11 cellular contexts compared by ENCODE assay signal in the genomic region with DNA sequence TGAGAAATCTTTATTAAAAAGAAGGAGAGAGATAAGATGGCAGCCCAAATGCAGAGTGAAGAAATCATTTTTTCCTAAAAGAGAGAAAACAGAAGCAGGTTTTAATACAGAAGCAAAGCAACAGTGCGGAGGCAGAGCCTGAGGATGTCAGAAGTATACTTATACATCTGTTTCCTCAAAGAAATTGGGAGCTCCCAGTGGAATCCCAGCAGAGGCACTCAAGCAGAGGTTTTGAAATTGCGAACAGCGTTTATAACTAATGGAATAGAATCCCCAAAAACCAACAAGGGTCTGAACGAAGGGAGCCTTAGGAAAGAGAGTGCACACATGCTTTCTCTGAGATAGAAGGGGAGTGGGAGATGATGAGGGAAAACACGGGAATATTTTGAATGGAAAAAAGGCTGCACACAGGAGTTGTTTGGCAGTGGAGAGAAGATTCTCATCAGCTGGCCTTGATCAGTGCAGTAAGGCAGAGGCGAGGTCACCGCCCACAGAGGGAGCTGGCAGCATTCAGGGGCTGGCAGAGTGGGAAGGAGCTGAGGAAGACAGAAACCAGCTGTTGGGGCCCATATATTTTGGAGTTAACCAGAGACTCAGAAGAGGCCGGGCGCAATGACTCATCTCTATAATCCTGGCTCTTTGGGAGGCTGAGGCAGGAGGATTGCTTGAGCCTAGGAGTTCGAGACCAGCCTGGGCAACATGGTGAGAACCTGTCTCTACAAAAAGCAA. TPM values are rescaled to one million over a fixed set of nuclear protein-coding genes. Genes with fewer than 3 reads are reported as not detected.
A peak's percentile ranks its signal among the peaks of the same experiment; 100 is the strongest.
DNase-seq lines count a peak whose midpoint lies in the region; ATAC-seq and TF ChIP-seq lines count a peak whose summit lies in the region.
"Had no signal": no experiment of that assay in that cellular context is flagged by ENCODE, and none has a peak within 500 bp of the region (broad histone marks: within the 10 kb centered on the region; RNA-seq: fewer than 3 reads in every experiment).

No MANE protein-coding gene starts in this region.

- peaks cover 68% of the 10 kb centered on the region for H3K4me1 Mint-ChIP-seq in T-helper 1 cell treated with Interleukin-12 subunit alpha and Interleukin-12 subunit beta and Interleukin-4 antibody, amounts not matched to agents 30 μg/mL and 1 μg/mL, for 36 hours (ENCODE audit: low read depth)
- peaks cover 11% of the 10 kb centered on the region for H3K4me1 Mint-ChIP-seq in stimulated activated memory B cell treated with anti-CD40 and anti-IgM and Interleukin-4, amounts not matched to agents 10 μg/mL and 1 μg/mL and 100 μg/mL, for 72 hours

- H3K9me3 Mint-ChIP-seq in T-helper 1 cell treated with Interleukin-12 subunit alpha and Interleukin-12 subunit beta and Interleukin-4 antibody, amounts not matched to agents 30 μg/mL and 1 μg/mL, for 36 hours: peaks cover 5% of the 10 kb centered on the region
- peaks cover 2% of the 10 kb centered on the region for H3K9me3 Mint-ChIP-seq in stimulated activated memory B cell treated with anti-CD40 and anti-IgM and Interleukin-4, amounts not matched to agents 10 μg/mL and 1 μg/mL and 100 μg/mL, for 72 hours

- H3K27ac Mint-ChIP-seq in T-helper 1 cell treated with Interleukin-12 subunit alpha and Interleukin-12 subunit beta and Interleukin-4 antibody, amounts not matched to agents 30 μg/mL and 1 μg/mL, for 36 hours: peak overlapping the region; percentile 60
- H3K27ac Mint-ChIP-seq in stimulated activated memory B cell treated with anti-CD40 and anti-IgM and Interleukin-4, amounts not matched to agents 10 μg/mL and 1 μg/mL and 100 μg/mL, for 72 hours: no peak overlapping the region
- H3K27ac Mint-ChIP-seq: CD14-positive monocyte had no signal

- TF ChIP-seq CTCF in heart left ventricle (IDR thresholded peaks at IDR 0.05): no peak

- H3K27me3 Mint-ChIP-seq in T-helper 1 cell treated with Interleukin-12 subunit alpha and Interleukin-12 subunit beta and Interleukin-4 antibody, amounts not matched to agents 30 μg/mL and 1 μg/mL, for 36 hours (ENCODE audit: low read depth): no peaks in the 10 kb centered on the region
- peaks cover 37% of the 10 kb centered on the region for H3K27me3 Mint-ChIP-seq in stimulated activated memory B cell treated with anti-CD40 and anti-IgM and Interleukin-4, amounts not matched to agents 10 μg/mL and 1 μg/mL and 100 μg/mL, for 72 hours

- DNase-seq in Right ventricle myocardium inferior (ENCODE audit: missing footprints) (peak; percentile 81), cardiac septum (ENCODE audit: low spot score) (no peak), heart left ventricle (peak; percentile 57 to 86 (median 76)), stromal cell of bone marrow (ENCODE audit: low read depth) (peak; percentile 37)
- DNase-seq: NCI-H1930 had no signal

- no peak overlapping the region for H3K4me3 Mint-ChIP-seq in T-helper 1 cell treated with Interleukin-12 subunit alpha and Interleukin-12 subunit beta and Interleukin-4 antibody, amounts not matched to agents 30 μg/mL and 1 μg/mL, for 36 hours
- no peak overlapping the region for H3K4me3 Mint-ChIP-seq in stimulated activated memory B cell treated with anti-CD40 and anti-IgM and Interleukin-4, amounts not matched to agents 10 μg/mL and 1 μg/mL and 100 μg/mL, for 72 hours
- H3K4me3 Mint-ChIP-seq: CD14-positive monocyte had no signal

- H3K9me3 ChIP-seq in heart left ventricle: no peaks in the 10 kb centered on the region

- TF ChIP-seq POLR2A in heart left ventricle (IDR thresholded peaks at IDR 0.05): no peak

- intact Hi-C loops in Right ventricle myocardium inferior (cut with DNase I) (no loop called here), cardiac septum (cut with DNase I) (loop anchor here (5.0 kb wide), 1 partner anchor 58 kb away; the partner anchor contains the start of gene PPFIBP1), heart left ventricle (cut with DNase I) (no loop called here)

- H3K27me3 ChIP-seq in heart left ventricle: no peaks in the 10 kb centered on the region

- WGBS in heart left ventricle, 4 donors: 68 to 77% (median 73%) methylated on average over 10 of the region's 10 CpGs

- no peaks in the 10 kb centered on the region for H3K36me3 ChIP-seq in heart left ventricle

- H3K27ac ChIP-seq in heart left ventricle: peak overlapping the region in 6 of 12 donors; percentile 18 to 70 (median 49)

- H3K4me3 ChIP-seq in heart left ventricle: no peak overlapping the region

- H3K4me1 ChIP-seq in heart left ventricle: peaks cover 0 to 32% (median 6%) of the 10 kb centered on the region in 12 donors

- H3K36me3 Mint-ChIP-seq in T-helper 1 cell treated with Interleukin-12 subunit alpha and Interleukin-12 subunit beta and Interleukin-4 antibody, amounts not matched to agents 30 μg/mL and 1 μg/mL, for 36 hours (ENCODE audit: low read depth): peaks cover 16% of the 10 kb centered on the region
- H3K36me3 Mint-ChIP-seq in stimulated activated memory B cell treated with anti-CD40 and anti-IgM and Interleukin-4, amounts not matched to agents 10 μg/mL and 1 μg/mL and 100 μg/mL, for 72 hours: no peaks in the 10 kb centered on the region
- H3K36me3 Mint-ChIP-seq: CD14-positive monocyte had no signal

- peak; percentile 92 for ATAC-seq in Right ventricle myocardium inferior
- peak; percentile 26 to 87 (median 82) for ATAC-seq in heart left ventricle
- ATAC-seq in stimulated activated memory B cell treated with anti-CD40 and anti-IgM and Interleukin-4, amounts not matched to agents 10 μg/mL and 1 μg/mL and 100 μg/mL, for 72 hours: no peak
- no peak for ATAC-seq in GM21526 (IDR thresholded peaks at IDR 0.05; ENCODE audit: low FRiP score, unreplicated experiment)
- ATAC-seq in HG02981 (IDR thresholded peaks at IDR 0.05; ENCODE audit: unreplicated experiment): no peak

RNA-seq across cellular contexts. Expression of gene SMCO2, which starts 17.5 kb away (rescaled TPM):
- total RNA-seq in Right ventricle myocardium inferior: not detected
- 0.38 TPM for total RNA-seq in cardiac septum
- total RNA-seq in heart left ventricle: 1 to 10 TPM in 1 of 9 donors, under 1 TPM in 2, not detected in 6; 0.54 to 1.2 (median 0.58) TPM
- not detected for polyA plus RNA-seq in heart left ventricle
- total RNA-seq: osteocyte had no signal
- polyA plus RNA-seq: CD14-positive monocyte had no signal

Comparison
In these comparisons a context has a peak if more than half of its experiments do, and no peak if none do; other contexts are left out.
1. ATAC-seq: peak in Right ventricle myocardium inferior (single experiment) and heart left ventricle (4 of 4); none in stimulated activated memory B cell treated with anti-CD40 and anti-IgM and Interleukin-4, amounts not matched to agents 10 μg/mL and 1 μg/mL and 100 μg/mL, for 72 hours (single experiment), GM21526 (single experiment) and HG02981 (single experiment).